ENCODE assay signal across 8 cellular contexts in genomic region chr10:62816179-62817119, GRCh38. TPM values are rescaled to one million over a fixed set of nuclear protein-coding genes. Genes with fewer than 3 reads are reported as not detected.
A peak's percentile ranks its signal among the peaks of the same experiment; 100 is the strongest.
DNase-seq lines count a peak whose midpoint lies in the region; ATAC-seq and TF ChIP-seq lines count a peak whose summit lies in the region.

EGR2 (minus strand) TSS chr10:62816366; CDS start chr10:62816029, 337 bp downstream.

- TF ChIP-seq CTCF in CD14-positive monocyte (IDR thresholded peaks at IDR 0.05) (no peak), lower lobe of right lung (IDR thresholded peaks at IDR 0.05) (no peak)

- H3K9me3 ChIP-seq in lower lobe of right lung, result no peaks in the 10 kb centered on the region

- H3K27ac ChIP-seq in lower lobe of right lung, result peak within 1 kb of the TSS; percentile 87

- H3K4me3 ChIP-seq in lower lobe of right lung, result peak within 1 kb of the TSS; percentile 71

- peaks cover 64 to 82% (median 67%) of the 10 kb centered on the region in 3 donors for H3K27me3 Mint-ChIP-seq in CD14-positive monocyte (ENCODE audit: low read depth in 3 of 3)

- peak within 1 kb of the TSS; percentile 98 to 99 for H3K4me3 Mint-ChIP-seq in CD14-positive monocyte

- ATAC-seq in GM19395 (IDR thresholded peaks at IDR 0.05; ENCODE audit: unreplicated experiment) (peak; percentile 81), HG03558 (IDR thresholded peaks at IDR 0.05; ENCODE audit: extremely low read depth, unreplicated experiment) (peak; percentile 63), lower lobe of right lung (peak; percentile 91)

- peaks cover 22 to 32% of the 10 kb centered on the region in 2 donors for H3K36me3 Mint-ChIP-seq in CD14-positive monocyte

- intact Hi-C loops in CD14-positive monocyte (cut with micrococcal nuclease), result loop anchor here (5.0 to 10.0 kb wide), 5 partner anchors 204 to 384 kb away; partner anchors contain the start of gene NRBF2 (in 1 of the 2)
- intact Hi-C loops in lower lobe of right lung (cut with DNase I), result no loop called here

- no peaks in the 10 kb centered on the region for H3K36me3 ChIP-seq in lower lobe of right lung

- peaks cover 0 to 32% (median 25%) of the 10 kb centered on the region in 7 donors for H3K9me3 Mint-ChIP-seq in CD14-positive monocyte

- H3K4me1 Mint-ChIP-seq in CD14-positive monocyte, result peaks cover 36% of the 10 kb centered on the region

- H3K27ac Mint-ChIP-seq in CD14-positive monocyte, result peak within 1 kb of the TSS; percentile 88 to 96 (median 95)

- H3K4me1 ChIP-seq in lower lobe of right lung, result peaks cover 42% of the 10 kb centered on the region

- H3K27me3 ChIP-seq in lower lobe of right lung (ENCODE audit: low read depth), result peaks cover 57% of the 10 kb centered on the region

- peak; percentile 94 for DNase-seq in CD14-positive monocyte (ENCODE audit: low spot score)
- peak; percentile 59 for DNase-seq in NCI-H82 treated with DMSO at 0.1 percent for 48 hours (lab: John Stamatoyannopoulos, UW; ENCODE audit: unreplicated experiment)
- DNase-seq in activated CD8-positive, alpha-beta memory T cell treated with anti-CD3 and anti-CD28 coated beads for 1 hour (ENCODE audit: extremely low read depth in 1 of 2, low read depth in 1 of 2), result peak; percentile 84 to 91
- DNase-seq in ecto neural progenitor cell (ENCODE audit: low spot score), result peak; percentile 93
- peak; percentile 97 for DNase-seq in lower lobe of right lung
- peak; percentile 87 to 90 (median 89) for DNase-seq in stimulated activated CD4-positive, alpha-beta T cell treated with anti-CD3 and anti-CD28 coated beads, TNF-alpha, amount 100 ng/mL, for 1 hour (ENCODE audit: low read depth in 3 of 3, low spot score in 1 of 3)

RNA-seq across cellular contexts. Expression of gene EGR2, which starts in this region (rescaled TPM):
- polyA plus RNA-seq in CD14-positive monocyte, result 10 to 100 TPM; 10.3 to 54.9 TPM
- total RNA-seq in lower lobe of right lung, result 45.6 TPM

Comparison
In these comparisons a context has a peak if more than half of its experiments do, and no peak if none do; other contexts are left out.
1. Peak in every context shown above with its lines: DNase-seq, ATAC-seq, H3K4me3 ChIP-seq and H3K27ac ChIP-seq.